Comparison of ENCODE assay signal across 14 cellular contexts in genomic region chr5:178213003-178213449, GRCh38. TPM values are rescaled to one million over a fixed set of nuclear protein-coding genes. Genes with fewer than 3 reads are reported as not detected.
DNase-seq lines count a peak whose midpoint lies in the region; ATAC-seq and TF ChIP-seq lines count a peak whose summit lies in the region.
"Had no signal": no experiment of that assay in that cellular context is flagged by ENCODE, and none has a peak within 500 bp of the region (broad histone marks: within the 10 kb centered on the region; RNA-seq: fewer than 3 reads in every experiment).

No MANE protein-coding gene starts in this region.

- TF ChIP-seq POLR2A in NB4 (IDR thresholded peaks at IDR 0.05; ENCODE audit: extremely low read depth, insufficient read length), result no peak

- peak overlapping the region; percentile 41 to 63 for H3K9ac ChIP-seq in duodenal mucosa (ENCODE audit: low read depth in 1 of 2, low read length in 2 of 2)

- no peak overlapping the region for H3K4me3 ChIP-seq in NB4 (ENCODE audit: low read depth, low read length)
- peak overlapping the region; percentile 12 to 17 for H3K4me3 ChIP-seq in duodenal mucosa (ENCODE audit: low read depth in 1 of 2, low read length in 2 of 2)
- H3K4me3 ChIP-seq in psoas muscle, result no peak overlapping the region
- H3K4me3 ChIP-seq: esophagus muscularis mucosa, thoracic aorta had no signal

- WGBS in psoas muscle, 3 donors, result 30 to 45% (median 32%) methylated on average over 4 of the region's 4 CpGs

- DNase-seq in activated CD4-positive, alpha-beta T cell treated with anti-CD3 and anti-CD28 coated beads, Interleukin-2, amount 10 ng/mL, durations not matched to agents 24 days and 14 days, result peak; percentile 60
- DNase-seq in activated CD4-positive, alpha-beta T cell treated with anti-CD3 and anti-CD28 coated beads for 4 hours, result no peak
- DNase-seq in NB4 (ENCODE audit: low read depth) (peak; percentile 34), psoas muscle (no peak), SKM-1 (lab: John Stamatoyannopoulos, UW; ENCODE audit: unreplicated experiment) (no peak)
- DNase-seq: activated effector memory CD4-positive, alpha-beta T cell treated with anti-CD3 and anti-CD28 coated beads, Interleukin-2, amount 50 U/mL, for 16 hours; central memory CD4-positive, alpha-beta T cell; DMS153; right cardiac atrium had no signal

- no peaks in the 10 kb centered on the region for H3K27me3 ChIP-seq in duodenal mucosa (ENCODE audit: control insufficient read depth in 1 of 2, insufficient read depth in 2 of 2, low read length in 2 of 2)
- no peaks in the 10 kb centered on the region for H3K27me3 ChIP-seq in psoas muscle (ENCODE audit: insufficient read depth in 3 of 3, low read length in 2 of 3)
- H3K27me3 ChIP-seq: esophagus muscularis mucosa had no signal

- TF ChIP-seq CTCF in NB4 (IDR thresholded peaks at IDR 0.05; ENCODE audit: low read depth, low read length) (no peak), psoas muscle (IDR thresholded peaks at IDR 0.05) (no peak)

- peak; percentile 21 to 70 (median 56) for ATAC-seq in psoas muscle
- ATAC-seq in GM21447 (IDR thresholded peaks at IDR 0.05; ENCODE audit: unreplicated experiment), result no peak
- no peak for ATAC-seq in HG03095 (IDR thresholded peaks at IDR 0.05; ENCODE audit: unreplicated experiment)
- ATAC-seq: right cardiac atrium had no signal

- H3K36me3 ChIP-seq in duodenal mucosa (ENCODE audit: control insufficient read depth in 1 of 2, insufficient read depth in 2 of 2, low read length in 2 of 2) (peaks cover 59 to 72% of the 10 kb centered on the region in 2 donors), psoas muscle (ENCODE audit: insufficient read depth in 1 of 2, low read depth in 1 of 2) (peaks cover 25 to 96% of the 10 kb centered on the region in 2 donors)

- H3K36me3 Mint-ChIP-seq in activated CD4-positive, alpha-beta T cell treated with anti-CD3 and anti-CD28 coated beads, Interleukin-2, amount 10 ng/mL, durations not matched to agents 24 days and 14 days (ENCODE audit: low read depth), result peaks cover 76% of the 10 kb centered on the region

- H3K27ac Mint-ChIP-seq in activated CD4-positive, alpha-beta T cell treated with anti-CD3 and anti-CD28 coated beads, Interleukin-2, amount 10 ng/mL, durations not matched to agents 24 days and 14 days, result no peak overlapping the region

- no peaks in the 10 kb centered on the region for H3K9me3 Mint-ChIP-seq in activated CD4-positive, alpha-beta T cell treated with anti-CD3 and anti-CD28 coated beads, Interleukin-2, amount 10 ng/mL, durations not matched to agents 24 days and 14 days

- H3K4me1 ChIP-seq in duodenal mucosa (ENCODE audit: control insufficient read depth in 1 of 2, insufficient read depth in 2 of 2, low read length in 2 of 2) (peaks cover 56 to 77% of the 10 kb centered on the region in 2 donors), psoas muscle (no peaks in the 10 kb centered on the region)

- H3K27ac ChIP-seq in duodenal mucosa (ENCODE audit: low read depth, low read length) (peak overlapping the region; percentile 71), psoas muscle (no peak overlapping the region)
- H3K27ac ChIP-seq: esophagus muscularis mucosa, thoracic aorta had no signal

- intact Hi-C loops in activated CD4-positive, alpha-beta T cell treated with anti-CD3 and anti-CD28 coated beads, Interleukin-2, amount 10 ng/mL, durations not matched to agents 24 days and 14 days (cut with micrococcal nuclease), result no loop called here
- intact Hi-C loops in psoas muscle (cut with DNase I), result no loop called here

- H3K4me3 Mint-ChIP-seq in activated CD4-positive, alpha-beta T cell treated with anti-CD3 and anti-CD28 coated beads, Interleukin-2, amount 10 ng/mL, durations not matched to agents 24 days and 14 days, result no peak overlapping the region

- H3K9me3 ChIP-seq in duodenal mucosa (ENCODE audit: control insufficient read depth in 1 of 2, low read length in 2 of 2), result no peaks in the 10 kb centered on the region
- H3K9me3 ChIP-seq in psoas muscle, result no peaks in the 10 kb centered on the region
- H3K9me3 ChIP-seq: esophagus muscularis mucosa, thoracic aorta had no signal

- no peaks in the 10 kb centered on the region for H3K27me3 Mint-ChIP-seq in activated CD4-positive, alpha-beta T cell treated with anti-CD3 and anti-CD28 coated beads, Interleukin-2, amount 10 ng/mL, durations not matched to agents 24 days and 14 days

- H3K4me1 Mint-ChIP-seq in activated CD4-positive, alpha-beta T cell treated with anti-CD3 and anti-CD28 coated beads, Interleukin-2, amount 10 ng/mL, durations not matched to agents 24 days and 14 days, result peaks cover 20% of the 10 kb centered on the region

RNA-seq across cellular contexts. Expression of gene HNRNPAB, which starts 8.7 kb away (rescaled TPM):
- total RNA-seq in activated CD4-positive, alpha-beta T cell treated with anti-CD3 and anti-CD28 coated beads, Interleukin-2, amount 10 ng/mL, durations not matched to agents 24 days and 14 days, result 492 and 507 TPM in 2 replicates
- total RNA-seq in psoas muscle, result 100 to 1,000 TPM in 3 of 4 donors, 10 to 100 TPM in 1; 74.1 to 210 (median 140) TPM
- 100 to 1,000 TPM in 2 of 3 donors, 10 to 100 TPM in 1; 97.5 to 243 (median 181) TPM for polyA plus RNA-seq in psoas muscle

RNA-seq across cellular contexts. Expression of gene PHYKPL, which starts 19.6 kb away (rescaled TPM):
- 77.8 and 85.9 TPM in 2 replicates for total RNA-seq in activated CD4-positive, alpha-beta T cell treated with anti-CD3 and anti-CD28 coated beads, Interleukin-2, amount 10 ng/mL, durations not matched to agents 24 days and 14 days
- 10 to 100 TPM; 43.2 to 51.6 (median 45.2) TPM for total RNA-seq in psoas muscle
- polyA plus RNA-seq in psoas muscle, result 10 to 100 TPM; 22.3 to 43.9 (median 27.5) TPM

RNA-seq across cellular contexts. Expression of gene GMCL2, which starts 25.9 kb away (rescaled TPM):
- total RNA-seq in activated CD4-positive, alpha-beta T cell treated with anti-CD3 and anti-CD28 coated beads, Interleukin-2, amount 10 ng/mL, durations not matched to agents 24 days and 14 days, result 0.07 TPM in 1 of 2 replicates, not detected in the other
- not detected for total RNA-seq in psoas muscle
- not detected for polyA plus RNA-seq in psoas muscle
- total RNA-seq: esophagus muscularis mucosa, right cardiac atrium, thoracic aorta had no signal
- polyA plus RNA-seq: right cardiac atrium had no signal

RNA-seq across cellular contexts. Expression of gene NHP2, which starts 59.3 kb away (rescaled TPM):
- 267 and 273 TPM in 2 replicates for total RNA-seq in activated CD4-positive, alpha-beta T cell treated with anti-CD3 and anti-CD28 coated beads, Interleukin-2, amount 10 ng/mL, durations not matched to agents 24 days and 14 days
- total RNA-seq in psoas muscle, result 100 to 1,000 TPM in 2 of 4 donors, 10 to 100 TPM in 2; 86.9 to 131 (median 96.0) TPM
- polyA plus RNA-seq in psoas muscle, result 100 to 1,000 TPM; 132 to 301 (median 147) TPM

Comparison
In these comparisons a context has a peak if more than half of its experiments do, and no peak if none do; other contexts are left out.
1. DNase-seq: peak in activated CD4-positive, alpha-beta T cell treated with anti-CD3 and anti-CD28 coated beads, Interleukin-2, amount 10 ng/mL, durations not matched to agents 24 days and 14 days (single experiment) and NB4 (single experiment); none in activated CD4-positive, alpha-beta T cell treated with anti-CD3 and anti-CD28 coated beads for 4 hours (0 of 2), psoas muscle (0 of 2) and SKM-1 (single experiment).
2. H3K4me3 ChIP-seq: peak in duodenal mucosa (2 of 2); none in NB4 (single experiment) and psoas muscle (single experiment).
3. ATAC-seq: peak in psoas muscle (4 of 4); none in GM21447 (single experiment) and HG03095 (single experiment).